19 cellular contexts compared by ENCODE assay signal in genomic region chr16:52066951-52067350, GRCh38.
DNase-seq lines count a peak whose midpoint lies in the region; TF ChIP-seq lines count a peak whose summit lies in the region.
"Had no signal": no experiment of that assay in that cellular context is flagged by ENCODE, and none has a peak within 500 bp of the region (broad histone marks: within the 10 kb centered on the region; RNA-seq: fewer than 3 reads in every experiment).

No MANE protein-coding gene starts in this region.

- H3K9me3 ChIP-seq in tibial artery: peaks cover 0 to 2% (median 0%) of the 10 kb centered on the region in 3 donors
- H3K9me3 ChIP-seq: BLaER1 had no signal

- H3K36me3 ChIP-seq in tibial artery: no peaks in the 10 kb centered on the region
- H3K36me3 ChIP-seq: BLaER1 had no signal

- no peak overlapping the region for H3K4me3 ChIP-seq in tibial artery
- H3K4me3 ChIP-seq: BLaER1 had no signal

- TF ChIP-seq CTCF in tibial artery (IDR thresholded peaks at IDR 0.05): no peak

- no peaks in the 10 kb centered on the region for H3K27me3 ChIP-seq in tibial artery
- H3K27me3 ChIP-seq: BLaER1 had no signal

- H3K4me1 ChIP-seq in tibial artery: no peaks in the 10 kb centered on the region
- H3K4me1 ChIP-seq: BLaER1 had no signal

- DNase-seq in COLO829 (ENCODE audit: low spot score): peak; percentile 17
- peak; percentile 73 for DNase-seq in inferior parietal cortex (ENCODE audit: extremely low spot score)
- peak; percentile 81 for DNase-seq in putamen (ENCODE audit: low spot score)
- DNase-seq in AG20443 (ENCODE audit: low spot score): no peak
- no peak for DNase-seq in NCI-H446 treated with DMSO at 0.1 percent for 48 hours (lab: John Stamatoyannopoulos, UW)
- DNase-seq in tibial artery: no peak
- DNase-seq: CD8-positive, alpha-beta T cell; DND-41; H7; MV-4-11; NCI-H1694 treated with DMSO at 0.1 percent for 48 hours; NCI-H510A treated with DMSO at 0.1 percent for 48 hours; NCI-H82; OCI-M1; SIG-M5 had no signal

- intact Hi-C loops in tibial artery (cut with DNase I; ENCODE audit: low total_unique reads): no loop called here

- peak overlapping the region; percentile 96 for H3K27ac ChIP-seq in cingulate gyrus (ENCODE audit: low read depth, low read length)
- no peak overlapping the region for H3K27ac ChIP-seq in tibial artery
- H3K27ac ChIP-seq: BLaER1, HL-60, KMS-11 had no signal

Comparison
In these comparisons a context has a peak if more than half of its experiments do, and no peak if none do; other contexts are left out.
1. DNase-seq: peak in COLO829 (single experiment), inferior parietal cortex (single experiment) and putamen (single experiment); none in AG20443 (single experiment), NCI-H446 treated with DMSO at 0.1 percent for 48 hours (single experiment) and tibial artery (0 of 2).